23 cellular contexts compared by ENCODE assay signal in the genomic region with DNA sequence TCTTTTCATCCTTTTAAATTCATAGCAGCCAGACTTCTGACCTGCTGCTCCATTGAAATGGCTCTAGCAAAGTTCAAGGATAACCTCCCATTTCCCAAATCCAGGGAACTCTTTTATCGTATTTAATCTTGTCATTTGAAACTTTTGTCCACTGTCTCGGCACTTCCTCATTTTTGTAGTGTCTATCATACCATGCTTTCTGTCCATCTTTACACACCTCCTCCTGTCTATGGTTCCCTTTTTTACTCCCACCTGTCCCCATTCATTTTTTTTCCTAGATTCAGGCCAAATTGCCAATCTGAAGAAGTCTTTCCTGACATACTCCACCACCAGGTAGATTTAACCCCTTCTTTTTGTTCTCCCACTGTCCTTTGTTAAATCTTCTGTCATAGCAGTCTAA. TPM values are rescaled to one million over a fixed set of nuclear protein-coding genes. Genes with fewer than 3 reads are reported as not detected.
"Had no signal": no experiment of that assay in that cellular context is flagged by ENCODE, and none has a peak within 500 bp of the region (broad histone marks: within the 10 kb centered on the region; RNA-seq: fewer than 3 reads in every experiment).

No MANE protein-coding gene starts in this region.

- H3K27me3 Mint-ChIP-seq: activated naive CD8-positive, alpha-beta T cell treated with anti-CD3 and anti-CD28 coated beads for 36 hours; naive thymus-derived CD8-positive, alpha-beta T cell; stimulated activated naive CD8-positive, alpha-beta T cell treated with anti-CD3 and anti-CD28 coated beads, Interleukin-15, Interleukin-2, amounts not matched to agents 100 ng/mL and 50 ng/mL, for 24 hours had no signal

- H3K27me3 ChIP-seq: heart left ventricle, neural progenitor cell, right lobe of liver, thyroid gland, upper lobe of right lung had no signal

- H3K4me2 ChIP-seq: neural progenitor cell had no signal

- H2AFZ ChIP-seq: neural progenitor cell had no signal

- H3K4me1 ChIP-seq: neural progenitor cell, thyroid gland had no signal

- H3K4me3 Mint-ChIP-seq: activated CD8-positive, alpha-beta T cell treated with anti-CD3 and anti-CD28 coated beads, Interleukin-2, amount 10 ng/mL, durations not matched to agents 7 days and 5 days; activated naive CD8-positive, alpha-beta T cell treated with anti-CD3 and anti-CD28 coated beads for 36 hours; mesothelial cell of epicardium; naive thymus-derived CD8-positive, alpha-beta T cell; neural progenitor cell; stimulated activated naive CD8-positive, alpha-beta T cell treated with anti-CD3 and anti-CD28 coated beads, Interleukin-15, Interleukin-2, amounts not matched to agents 100 ng/mL and 50 ng/mL, for 24 hours had no signal

- H3K27ac Mint-ChIP-seq: activated CD8-positive, alpha-beta T cell treated with anti-CD3 and anti-CD28 coated beads, Interleukin-2, amount 10 ng/mL, durations not matched to agents 7 days and 5 days; activated naive CD8-positive, alpha-beta T cell treated with anti-CD3 and anti-CD28 coated beads for 36 hours; activated T-helper 2 cell treated with anti-CD3 and anti-CD28 coated beads, Interferon-gamma antibody, Interleukin-2, Interleukin-4, amounts not matched to agents 10 μg/mL and 5 μg/mL and 100 μg/mL, durations not matched to agents 14 hours and 24 hours and 36 hours; mesothelial cell of epicardium; neural progenitor cell; stimulated activated naive CD8-positive, alpha-beta T cell treated with anti-CD3 and anti-CD28 coated beads, Interleukin-15, Interleukin-2, amounts not matched to agents 100 ng/mL and 50 ng/mL, for 24 hours had no signal

- DNase-seq: activated CD4-positive, alpha-beta T cell treated with anti-CD3 and anti-CD28 coated beads, Interleukin-2, amount 50 U/mL, for 1 hour; activated CD8-positive, alpha-beta T cell treated with anti-CD3 and anti-CD28 coated beads, Interleukin-2, amount 10 ng/mL, durations not matched to agents 7 days and 5 days; activated naive CD4-positive, alpha-beta T cell treated with Interleukin-2 at 50 U/mL for 16 hours; activated naive CD8-positive, alpha-beta T cell treated with anti-CD3 and anti-CD28 coated beads for 36 hours; cerebellar nuclear complex; cortex of kidney; heart left ventricle; left ventricle myocardium superior; mammary epithelial cell; naive thymus-derived CD8-positive, alpha-beta T cell; posterior cingulate gyrus; right lobe of liver; stimulated activated CD4-positive, alpha-beta T cell treated with anti-CD3 and anti-CD28 coated beads, Interleukin-1b, Interleukin-23, amount 100 ng/mL, for 48 hours; substantia nigra; T1000; thyroid gland; upper lobe of right lung had no signal

- ATAC-seq: activated CD4-positive, CD25-positive, alpha-beta regulatory T cell treated with anti-CD3 and anti-CD28 coated beads, Interleukin-2, amount 50 U/mL, for 24 hours; activated CD8-positive, alpha-beta T cell treated with anti-CD3 and anti-CD28 coated beads, Interleukin-2, amount 10 ng/mL, durations not matched to agents 7 days and 5 days; heart left ventricle; left ventricle myocardium superior; naive thymus-derived CD8-positive, alpha-beta T cell; right lobe of liver; upper lobe of right lung had no signal

- H3K4me1 Mint-ChIP-seq: neural progenitor cell had no signal

- H3K27ac ChIP-seq: heart left ventricle, neural progenitor cell, right lobe of liver, skin epidermis, thyroid gland, upper lobe of right lung had no signal

- H3K36me3 Mint-ChIP-seq: activated naive CD8-positive, alpha-beta T cell treated with anti-CD3 and anti-CD28 coated beads for 36 hours; neural progenitor cell had no signal

- H3K9me3 Mint-ChIP-seq: activated naive CD8-positive, alpha-beta T cell treated with anti-CD3 and anti-CD28 coated beads for 36 hours; activated T-helper 2 cell treated with anti-CD3 and anti-CD28 coated beads, Interferon-gamma antibody, Interleukin-2, Interleukin-4, amounts not matched to agents 10 μg/mL and 5 μg/mL and 100 μg/mL, durations not matched to agents 14 hours and 24 hours and 36 hours; mesothelial cell of epicardium; naive thymus-derived CD8-positive, alpha-beta T cell; neural progenitor cell; stimulated activated naive CD8-positive, alpha-beta T cell treated with anti-CD3 and anti-CD28 coated beads, Interleukin-15, Interleukin-2, amounts not matched to agents 100 ng/mL and 50 ng/mL, for 24 hours had no signal

- H3K4me3 ChIP-seq: heart left ventricle, neural progenitor cell, right lobe of liver, skin epidermis, thyroid gland, upper lobe of right lung had no signal

- H3K36me3 ChIP-seq: neural progenitor cell had no signal

RNA-seq across cellular contexts. Expression of gene GLT8D2, which starts 57.0 kb away (rescaled TPM):
- total RNA-seq: activated CD8-positive, alpha-beta T cell treated with anti-CD3 and anti-CD28 coated beads, Interleukin-2, amount 10 ng/mL, durations not matched to agents 7 days and 5 days; naive thymus-derived CD8-positive, alpha-beta T cell had no signal
- polyA plus RNA-seq: naive thymus-derived CD8-positive, alpha-beta T cell had no signal
